Comparison of ENCODE assay signal across 8 cellular contexts in the genomic region with DNA sequence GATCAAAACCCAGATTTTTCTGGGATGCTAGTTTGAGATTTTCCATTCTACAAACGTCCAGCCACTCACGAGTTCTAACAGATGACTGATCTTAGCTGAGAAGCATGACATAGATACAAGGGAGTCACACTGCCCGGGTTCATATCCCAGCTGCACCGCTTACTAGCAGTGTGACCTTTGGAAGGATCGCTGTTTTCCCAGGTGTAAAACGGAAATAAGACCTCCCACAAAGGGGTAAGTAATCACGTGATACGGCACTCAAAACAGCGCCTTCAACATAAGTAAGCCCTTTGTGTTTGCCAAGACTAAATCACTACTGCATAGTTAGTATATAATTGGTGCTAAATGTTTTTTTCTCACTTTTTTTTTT. TPM values are rescaled to one million over a fixed set of nuclear protein-coding genes. Genes with fewer than 3 reads are reported as not detected.
A peak's percentile ranks its signal among the peaks of the same experiment; 100 is the strongest.
DNase-seq lines count a peak whose midpoint lies in the region; ATAC-seq, FAIRE-seq and TF ChIP-seq lines count a peak whose summit lies in the region.

No MANE protein-coding gene starts in this region.

- H3K9ac ChIP-seq in H9 (ENCODE audit: extremely low read depth, insufficient read length, low read length) (peak overlapping the region; percentile 20), HepG2 (ENCODE audit: insufficient read depth, low read depth, low read length) (peak overlapping the region; percentile 95)

- H3K27ac Mint-ChIP-seq in H9: peak overlapping the region; percentile 99
- peak overlapping the region; percentile 99 for H3K27ac Mint-ChIP-seq in stimulated activated naive CD8-positive, alpha-beta T cell treated with anti-CD3 and anti-CD28 coated beads, Interleukin-15, Interleukin-2, amounts not matched to agents 100 ng/mL and 50 ng/mL, for 24 hours

- peak; percentile 94 for FAIRE-seq in HepG2 (lab: Jason Lieb, UNC)
- no peak for FAIRE-seq in GM12892 (lab: Jason Lieb, UNC)

- H3K9me3 Mint-ChIP-seq in H9: peaks cover 0 to 4% of the 10 kb centered on the region in 2 experiments; a peak in 3 of 5 replicates
- H3K9me3 Mint-ChIP-seq in stimulated activated naive CD8-positive, alpha-beta T cell treated with anti-CD3 and anti-CD28 coated beads, Interleukin-15, Interleukin-2, amounts not matched to agents 100 ng/mL and 50 ng/mL, for 24 hours: no peaks in the 10 kb centered on the region

- peaks cover 13 to 14% of the 10 kb centered on the region in 2 experiments for H3K4me1 Mint-ChIP-seq in H9
- peaks cover 25% of the 10 kb centered on the region for H3K4me1 Mint-ChIP-seq in stimulated activated naive CD8-positive, alpha-beta T cell treated with anti-CD3 and anti-CD28 coated beads, Interleukin-15, Interleukin-2, amounts not matched to agents 100 ng/mL and 50 ng/mL, for 24 hours (ENCODE audit: low read depth)

- intact Hi-C loops in body of pancreas (cut with DNase I) (no loop called here), HepG2 (cut with micrococcal nuclease; ENCODE audit: unreplicated experiment) (loop anchor here (5.0 kb wide), 1 partner anchor 77 kb away; a partner anchor contains a TSS)

- TF ChIP-seq POLR2A in Peyer's patch (IDR thresholded peaks at IDR 0.05): no peak
- TF ChIP-seq POLR2A in body of pancreas (IDR thresholded peaks at IDR 0.05): no peak
- peak; percentile 48 to 60 for TF ChIP-seq POLR2A in HepG2 (IDR thresholded peaks at IDR 0.05; ENCODE audit: insufficient read depth in 1 of 2, low read depth in 2 of 2, low read length in 2 of 2)
- TF ChIP-seq POLR2A in GM12892 (IDR thresholded peaks at IDR 0.05; ENCODE audit: low read depth, low read length): no peak

- POLR2A ChIA-PET in HepG2 (lab: Yijun Ruan, JAX): interaction anchor here (1.0 to 1.5 kb wide), 3 partner anchors 9 to 551 kb away, joined by 3 to 8 read pairs (median 4); no protein-coding TSS in a partner anchor

- peak overlapping the region; percentile 26; the same call in 1 of the 2 replicates for H3K14ac ChIP-seq in H9 (ENCODE audit: insufficient read depth, low read length)

- peak overlapping the region; percentile 97 to 99 for H3K4me3 Mint-ChIP-seq in H9
- peak overlapping the region; percentile 99 for H3K4me3 Mint-ChIP-seq in stimulated activated naive CD8-positive, alpha-beta T cell treated with anti-CD3 and anti-CD28 coated beads, Interleukin-15, Interleukin-2, amounts not matched to agents 100 ng/mL and 50 ng/mL, for 24 hours

- H3K4me1 ChIP-seq in ACC112 (ENCODE audit: control insufficient read depth, insufficient read depth, low read length, unreplicated experiment): peaks cover 13% of the 10 kb centered on the region
- H3K4me1 ChIP-seq in H9 (ENCODE audit: insufficient read depth, low read length): no peaks in the 10 kb centered on the region
- peaks cover 0 to 15% (median 2%) of the 10 kb centered on the region in 4 donors for H3K4me1 ChIP-seq in Peyer's patch
- H3K4me1 ChIP-seq in body of pancreas: peaks cover 16% of the 10 kb centered on the region
- peaks cover 53% of the 10 kb centered on the region for H3K4me1 ChIP-seq in HepG2 (ENCODE audit: insufficient read depth, low read length)

- H3K56ac ChIP-seq in H9 (ENCODE audit: insufficient read length, low read depth, low read length): no peak overlapping the region

- H3K79me2 ChIP-seq in ACC112 (ENCODE audit: control insufficient read depth, insufficient read depth, low read length, unreplicated experiment) (peaks cover 28% of the 10 kb centered on the region), H9 (ENCODE audit: insufficient read depth, low read length) (peaks cover 8% of the 10 kb centered on the region; the same call in 1 of the 2 replicates), HepG2 (ENCODE audit: insufficient read depth, low read length) (peaks cover 28% of the 10 kb centered on the region)

- no peaks in the 10 kb centered on the region for H3K79me1 ChIP-seq in H9 (ENCODE audit: insufficient read depth, low read depth, low read length, poor library complexity, severe bottlenecking)

- H2BK5ac ChIP-seq in H9 (ENCODE audit: insufficient read length, low read length): no peak overlapping the region

- no peak for DNase-seq in H9
- no peak for DNase-seq in Peyer's patch
- DNase-seq in body of pancreas: peak in 3 of 4 donors; percentile 22 to 36 (median 34)
- peak; percentile 96 for DNase-seq in HepG2 (ENCODE audit: low spot score)
- no peak for DNase-seq in GM12892 (ENCODE audit: insufficient read length)

- H3K27ac ChIP-seq in ACC112 (ENCODE audit: low read depth, low read length) (peak overlapping the region; percentile 65), H9 (ENCODE audit: insufficient read length, low read depth, low read length) (peak overlapping the region; percentile 78), Peyer's patch (peak overlapping the region in 3 of 4 donors; percentile 79 to 87 (median 84)), body of pancreas (peak overlapping the region in 3 of 4 donors; percentile 55 to 86 (median 82)), HepG2 (ENCODE audit: extremely low read length, insufficient read depth, low read length) (peak overlapping the region; percentile 100)

- H4K20me1 ChIP-seq in H9 (ENCODE audit: control insufficient read depth, insufficient read depth, insufficient read length): no peaks in the 10 kb centered on the region
- H4K20me1 ChIP-seq in HepG2 (ENCODE audit: insufficient read depth, low read length): no peaks in the 10 kb centered on the region

- TF ChIP-seq RAD21 in HepG2 (CRISPR knock-in tag; IDR thresholded peaks at IDR 0.05): peak; percentile 16; the same call in 1 of the 2 replicates

- H3K36me3 Mint-ChIP-seq in H9 (ENCODE audit: insufficient read depth in 1 of 3, low read depth in 3 of 3): peaks cover 14 to 25% (median 22%) of the 10 kb centered on the region in 3 experiments; a peak in 6 of 7 replicates
- peaks cover 37% of the 10 kb centered on the region for H3K36me3 Mint-ChIP-seq in stimulated activated naive CD8-positive, alpha-beta T cell treated with anti-CD3 and anti-CD28 coated beads, Interleukin-15, Interleukin-2, amounts not matched to agents 100 ng/mL and 50 ng/mL, for 24 hours (ENCODE audit: low read depth)

- in situ Hi-C loops in HepG2 (cut with HindIII; ENCODE audit: extremely low pct_ligation_motif_present, low pct_unique_long_range_greater_than_20kb): no loop called here

- H4K91ac ChIP-seq in H9 (ENCODE audit: insufficient read length, low read depth, low read length): no peak overlapping the region

- H3K4me2 ChIP-seq in H9 (ENCODE audit: insufficient read depth, insufficient read length, low read length) (peak overlapping the region; percentile 100), HepG2 (ENCODE audit: low read depth, low read length) (peak overlapping the region; percentile 90)

- H4K8ac ChIP-seq in H9 (replicated peaks; ENCODE audit: insufficient read length, low read depth, low read length): no peak overlapping the region

- TF ChIP-seq EP300 in HepG2 (IDR thresholded peaks at IDR 0.05; ENCODE audit: low read depth in 2 of 2, low read length in 2 of 2): no peak; a peak in 1 of 4 replicates
- peak; percentile 57; the same call in 1 of the 2 replicates for TF ChIP-seq EP300 in HepG2 (CRISPR knock-in tag; IDR thresholded peaks at IDR 0.05; ENCODE audit: borderline replicate concordance)

- H3K23me2 ChIP-seq in H9 (ENCODE audit: insufficient read length, low read depth, low read length, poor library complexity, severe bottlenecking): peaks cover 8% of the 10 kb centered on the region

- no peak for TF ChIP-seq CTCF in H9 (conservative IDR thresholded peaks at IDR 0.05)
- TF ChIP-seq CTCF in Peyer's patch (IDR thresholded peaks at IDR 0.05): no peak
- TF ChIP-seq CTCF in body of pancreas (IDR thresholded peaks at IDR 0.05): no peak
- TF ChIP-seq CTCF in HepG2 (CRISPR knock-in tag; IDR thresholded peaks at IDR 0.05): no peak

- H3K23ac ChIP-seq in H9 (ENCODE audit: insufficient read length, low read depth, low read length): no peak overlapping the region

- H2BK120ac ChIP-seq in H9 (ENCODE audit: low read depth, low read length, poor library complexity, severe bottlenecking): no peak overlapping the region

- no peak overlapping the region for H2AK5ac ChIP-seq in H9 (ENCODE audit: insufficient read length, low read length)

- H3T11ph ChIP-seq in H9 (ENCODE audit: low read length): no peak overlapping the region

- H3K9me3 ChIP-seq in H9 (ENCODE audit: control insufficient read depth, low read depth, low read length): no peaks in the 10 kb centered on the region
- no peaks in the 10 kb centered on the region for H3K9me3 ChIP-seq in Peyer's patch
- H3K9me3 ChIP-seq in body of pancreas: no peaks in the 10 kb centered on the region
- H3K9me3 ChIP-seq in HepG2 (ENCODE audit: low read length): no peaks in the 10 kb centered on the region

- ATAC-seq in body of pancreas (peak; percentile 49), HepG2 (peak; percentile 66), HG03520 (IDR thresholded peaks at IDR 0.05; ENCODE audit: unreplicated experiment) (no peak)

- CTCF ChIA-PET in HepG2 (lab: Yijun Ruan, JAX; ENCODE audit: low intra/inter-chr PET ratio, low total read pairs): no interaction called here

- H3K27me3 Mint-ChIP-seq in H9 (ENCODE audit: low read depth): peaks cover 2% of the 10 kb centered on the region; the same call in 1 of the 2 replicates
- peaks cover 3% of the 10 kb centered on the region for H3K27me3 Mint-ChIP-seq in stimulated activated naive CD8-positive, alpha-beta T cell treated with anti-CD3 and anti-CD28 coated beads, Interleukin-15, Interleukin-2, amounts not matched to agents 100 ng/mL and 50 ng/mL, for 24 hours

- H2AFZ ChIP-seq in ACC112 (ENCODE audit: low read length, unreplicated experiment): peak overlapping the region; percentile 98
- no peak overlapping the region for H2AFZ ChIP-seq in H9 (ENCODE audit: low read length)
- no peak overlapping the region for H2AFZ ChIP-seq in HepG2 (ENCODE audit: low read length)

- H2BK12ac ChIP-seq in H9 (ENCODE audit: insufficient read length, low read depth, low read length): no peak overlapping the region

- H3K36me3 ChIP-seq in ACC112 (ENCODE audit: insufficient read depth, low read length) (peaks cover 13% of the 10 kb centered on the region), Peyer's patch (peaks cover 0 to 17% (median 0%) of the 10 kb centered on the region in 3 donors), body of pancreas (replicated peaks in 1 of 2; ENCODE audit: insufficient read depth in 1 of 2, low read depth in 2 of 2) (peaks cover 3 to 9% of the 10 kb centered on the region in 2 donors), HepG2 (replicated peaks in 1 of 2; ENCODE audit: control insufficient read depth in 1 of 2, insufficient read depth in 2 of 2, low read length in 2 of 2) (peaks cover 4 to 17% of the 10 kb centered on the region in 2 experiments)

- no peak overlapping the region for H2BK20ac ChIP-seq in H9 (ENCODE audit: low read depth, low read length, poor library complexity, severe bottlenecking)

- no CpG with 5 or more reads among the region's 9 CpGs for WGBS in H9 (ENCODE audit: extremely low coverage, insufficient read length, low lambda C conversion rate)
- WGBS in body of pancreas, 2 donors: 2 to 4% methylated on average over 7 to 9 of the region's 9 CpGs
- WGBS in HepG2 (ENCODE audit: low lambda C conversion rate): 3% methylated on average over 9 of the region's 9 CpGs

- no peak overlapping the region for H2BK15ac ChIP-seq in H9 (ENCODE audit: low read depth, low read length)

- H3K18ac ChIP-seq in H9 (ENCODE audit: insufficient read length, low read depth, low read length): peak overlapping the region; percentile 31

- no peak overlapping the region; the same call in 1 of the 2 replicates for H3K4ac ChIP-seq in H9 (ENCODE audit: low read depth, low read length)

- H3K4me3 ChIP-seq in ACC112 (ENCODE audit: low read depth, low read length): peak overlapping the region; percentile 97
- peak overlapping the region; percentile 55 to 78 (median 74) for H3K4me3 ChIP-seq in Peyer's patch
- H3K4me3 ChIP-seq in body of pancreas: no peak overlapping the region
- H3K4me3 ChIP-seq in HepG2 (replicated peaks in 1 of 3; ENCODE audit: insufficient read depth in 1 of 3, low read depth in 2 of 3, low read length in 3 of 3): peak overlapping the region; percentile 74 to 98 (median 95)

- H3K27me3 ChIP-seq in ACC112 (ENCODE audit: insufficient read depth, low read length): peaks cover 4% of the 10 kb centered on the region; the same call in 1 of the 2 replicates
- no peaks in the 10 kb centered on the region for H3K27me3 ChIP-seq in H9 (ENCODE audit: insufficient read depth, low read length)
- H3K27me3 ChIP-seq in Peyer's patch: no peaks in the 10 kb centered on the region
- no peaks in the 10 kb centered on the region for H3K27me3 ChIP-seq in body of pancreas
- no peaks in the 10 kb centered on the region; a peak in 3 of 5 replicates for H3K27me3 ChIP-seq in HepG2 (ENCODE audit: control insufficient read depth in 1 of 2, insufficient read depth in 2 of 2, low read length in 2 of 2)

- TSS peak; percentile 96 for BruUV-seq in HepG2 (replicated peaks; lab: Mats Ljungman, UMichigan)

- H4K5ac ChIP-seq in H9 (ENCODE audit: insufficient read length, low read depth, low read length): peak overlapping the region; percentile 11

RNA-seq across cellular contexts. Expression of a gene that starts 0.6 kb away (rescaled TPM):
- total RNA-seq in H9 (2021) (49.7 and 53.3 TPM in 2 replicates), Peyer's patch (100 to 1,000 TPM in 1 of 4 donors, 10 to 100 TPM in 3; 21.7 to 178 (median 31.8) TPM), body of pancreas (10 to 100 TPM; 48.8 to 97.9 TPM), HepG2 (2016; rRNA removed; fragmentation: Illumina TruSeq; extraction: Trizol) (70.2 and 123 TPM in 2 replicates)
- 8.8 and 9.3 TPM in 2 replicates for total RNA-seq in HepG2 (2016; cell fraction: cytosol; rRNA removed; fragmentation: Illumina TruSeq; extraction: Trizol; ENCODE audit: low read depth)
- total RNA-seq in HepG2 (2016; cell fraction: insoluble cytoplasmic fraction; rRNA removed; fragmentation: Illumina TruSeq; extraction: Trizol): 72.3 and 120 TPM in 2 replicates
- 19.5 and 24.8 TPM in 2 replicates for total RNA-seq in HepG2 (2016; cell fraction: membrane; rRNA removed; fragmentation: Illumina TruSeq; extraction: Trizol)
- 30.4 and 38.7 TPM in 2 replicates for total RNA-seq in HepG2 (2016; cell fraction: nucleus; rRNA removed; fragmentation: Illumina TruSeq; extraction: Trizol)
- polyA plus RNA-seq in HepG2 (2011; rRNA removed): 41.5 and 65.9 TPM in 2 replicates
- 91.4 and 116 TPM in 2 replicates for polyA plus RNA-seq in HepG2 (2011; cell fraction: cytosol; rRNA removed)
- polyA plus RNA-seq in HepG2 (2011; cell fraction: nucleus; rRNA removed): 69.5 and 74.4 TPM in 2 replicates
- polyA plus RNA-seq in HepG2 (2012): 41.8 and 49.2 TPM in 2 replicates
- polyA plus RNA-seq in HepG2 (2016; cell fraction: cytosol; fragmentation: Illumina TruSeq; extraction: Trizol; ENCODE audit: low read depth): 5.8 and 6.8 TPM in 2 replicates
- 109 and 113 TPM in 2 replicates for polyA plus RNA-seq in HepG2 (2016; cell fraction: insoluble cytoplasmic fraction; fragmentation: Illumina TruSeq; extraction: Trizol; ENCODE audit: low read depth)
- 13.3 and 14.4 TPM in 2 replicates for polyA plus RNA-seq in HepG2 (2016; cell fraction: membrane; fragmentation: Illumina TruSeq; extraction: Trizol; ENCODE audit: low read depth)
- polyA plus RNA-seq in HepG2 (2016; cell fraction: nucleus; fragmentation: Illumina TruSeq; extraction: Trizol; ENCODE audit: insufficient read depth, low read depth): 50.1 and 55.0 TPM in 2 replicates
- polyA minus RNA-seq in HepG2 (2011; rRNA and poly(A)+ RNA removed; ENCODE audit: low replicate concordance): 25.9 and 26.0 TPM in 2 replicates
- 25.7 and 29.7 TPM in 2 replicates for polyA minus RNA-seq in HepG2 (2011; cell fraction: cytosol; rRNA and poly(A)+ RNA removed)
- polyA minus RNA-seq in HepG2 (2011; cell fraction: nucleus; rRNA and poly(A)+ RNA removed): 43.4 and 44.1 TPM in 2 replicates
- polyA plus RNA-seq in GM12892 (2012; ENCODE audit: missing spikeins): 50.0 TPM

Comparison
In these comparisons a context has a peak if more than half of its experiments do, and no peak if none do; other contexts are left out.
1. H3K4me3 ChIP-seq: peak in ACC112 (single experiment), Peyer's patch (4 of 4) and HepG2 (3 of 3); none in body of pancreas (0 of 2).
2. DNase-seq: peak in body of pancreas (3 of 4) and HepG2 (single experiment); none in H9 (single experiment), Peyer's patch (0 of 3) and GM12892 (single experiment).
3. POLR2A ChIP-seq: peak in HepG2 (2 of 2); none in Peyer's patch (0 of 2), body of pancreas (0 of 3) and GM12892 (single experiment).
4. Peak in every context shown above with its lines, with median percentiles within 50 percentile points of each other: H3K27ac ChIP-seq.